ENCODE assay signal across 1 cellular context in the genomic region with DNA sequence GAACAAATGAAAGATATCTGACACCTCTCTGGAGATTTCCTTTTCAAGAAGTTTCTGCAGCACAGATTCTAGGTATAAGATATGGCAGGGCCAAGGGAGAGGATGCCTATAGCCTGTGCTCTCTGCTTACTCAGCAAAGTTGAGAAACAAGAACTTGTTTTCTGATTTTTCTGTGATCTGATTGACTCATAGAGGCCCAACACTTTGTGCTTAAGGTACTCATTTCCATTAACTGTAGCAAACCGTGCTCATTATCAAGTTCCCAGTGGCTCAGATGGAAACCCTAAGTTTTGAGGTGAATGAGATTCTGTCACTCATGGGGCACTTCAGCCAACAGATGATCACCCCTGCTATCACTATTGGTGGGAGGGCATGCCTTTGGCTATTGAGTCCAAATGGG.
TF ChIP-seq lines count a peak whose summit lies in the region.

No MANE protein-coding gene starts in this region.

TF ChIP-seq in GM12878, 131 proteins besides CTCF, POLR2A, EP300 and RAD21:
- TF ChIP-seq, protein P1, sequence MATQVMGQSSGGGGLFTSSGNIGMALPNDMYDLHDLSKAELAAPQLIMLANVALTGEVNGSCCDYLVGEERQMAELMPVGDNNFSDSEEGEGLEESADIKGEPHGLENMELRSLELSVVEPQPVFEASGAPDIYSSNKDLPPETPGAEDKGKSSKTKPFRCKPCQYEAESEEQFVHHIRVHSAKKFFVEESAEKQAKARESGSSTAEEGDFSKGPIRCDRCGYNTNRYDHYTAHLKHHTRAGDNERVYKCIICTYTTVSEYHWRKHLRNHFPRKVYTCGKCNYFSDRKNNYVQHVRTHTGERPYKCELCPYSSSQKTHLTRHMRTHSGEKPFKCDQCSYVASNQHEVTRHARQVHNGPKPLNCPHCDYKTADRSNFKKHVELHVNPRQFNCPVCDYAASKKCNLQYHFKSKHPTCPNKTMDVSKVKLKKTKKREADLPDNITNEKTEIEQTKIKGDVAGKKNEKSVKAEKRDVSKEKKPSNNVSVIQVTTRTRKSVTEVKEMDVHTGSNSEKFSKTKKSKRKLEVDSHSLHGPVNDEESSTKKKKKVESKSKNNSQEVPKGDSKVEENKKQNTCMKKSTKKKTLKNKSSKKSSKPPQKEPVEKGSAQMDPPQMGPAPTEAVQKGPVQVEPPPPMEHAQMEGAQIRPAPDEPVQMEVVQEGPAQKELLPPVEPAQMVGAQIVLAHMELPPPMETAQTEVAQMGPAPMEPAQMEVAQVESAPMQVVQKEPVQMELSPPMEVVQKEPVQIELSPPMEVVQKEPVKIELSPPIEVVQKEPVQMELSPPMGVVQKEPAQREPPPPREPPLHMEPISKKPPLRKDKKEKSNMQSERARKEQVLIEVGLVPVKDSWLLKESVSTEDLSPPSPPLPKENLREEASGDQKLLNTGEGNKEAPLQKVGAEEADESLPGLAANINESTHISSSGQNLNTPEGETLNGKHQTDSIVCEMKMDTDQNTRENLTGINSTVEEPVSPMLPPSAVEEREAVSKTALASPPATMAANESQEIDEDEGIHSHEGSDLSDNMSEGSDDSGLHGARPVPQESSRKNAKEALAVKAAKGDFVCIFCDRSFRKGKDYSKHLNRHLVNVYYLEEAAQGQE (IDR thresholded peaks at IDR 0.05; ENCODE audit: low read depth, low read length): no peak
- TF ChIP-seq CEBPB (IDR thresholded peaks at IDR 0.05; ENCODE audit: borderline replicate concordance in 1 of 2, low read depth in 2 of 2, low read length in 2 of 2) (no peak), RB1 (IDR thresholded peaks at IDR 0.05; ENCODE audit: borderline replicate concordance) (no peak), PKNOX1 (IDR thresholded peaks at IDR 0.05) (peak; percentile 55)
